Comparison of ENCODE assay signal across 24 cellular contexts in genomic region chr12:52139147-52139546, GRCh38. TPM values are rescaled to one million over a fixed set of nuclear protein-coding genes. Genes with fewer than 3 reads are reported as not detected.
"Had no signal": no experiment of that assay in that cellular context is flagged by ENCODE, and none has a peak within 500 bp of the region (broad histone marks: within the 10 kb centered on the region; RNA-seq: fewer than 3 reads in every experiment).

No MANE protein-coding gene starts in this region.

- H3K4me1 Mint-ChIP-seq: stimulated activated naive CD8-positive, alpha-beta T cell treated with anti-CD3 and anti-CD28 coated beads, Interleukin-15, amount 100 ng/mL, for 72 hours had no signal

- H3K27me3 ChIP-seq: gastrocnemius medialis, right atrium auricular region, upper lobe of left lung, vagina had no signal

- H3K36me3 ChIP-seq: gastrocnemius medialis, right atrium auricular region, upper lobe of left lung, vagina had no signal

- H3K4me1 ChIP-seq: gastrocnemius medialis, right atrium auricular region had no signal

- H3K4me3 Mint-ChIP-seq: activated naive CD8-positive, alpha-beta T cell; mesothelial cell of epicardium; naive B cell; neural crest cell; stimulated activated memory B cell treated with anti-CD40 and anti-IgM and Interleukin-4, amounts not matched to agents 10 μg/mL and 1 μg/mL and 100 μg/mL, for 72 hours; stimulated activated naive CD8-positive, alpha-beta T cell treated with anti-CD3 and anti-CD28 coated beads, Interleukin-15, amount 100 ng/mL, for 72 hours; T-helper 2 cell treated with Interferon-gamma antibody and Interleukin-4, amounts not matched to agents 5 μg/mL and 100 μg/mL, for 36 hours had no signal

- H3K4me2 ChIP-seq: smooth muscle cell had no signal

- H3K36me3 Mint-ChIP-seq: activated naive CD8-positive, alpha-beta T cell; mesothelial cell of epicardium; naive B cell; stimulated activated memory B cell treated with anti-CD40 and anti-IgM and Interleukin-4, amounts not matched to agents 10 μg/mL and 1 μg/mL and 100 μg/mL, for 72 hours had no signal

- FAIRE-seq: kidney had no signal

- H3K27ac Mint-ChIP-seq: activated naive CD8-positive, alpha-beta T cell; mesothelial cell of epicardium; stimulated activated memory B cell treated with anti-CD40 and anti-IgM and Interleukin-4, amounts not matched to agents 10 μg/mL and 1 μg/mL and 100 μg/mL, for 72 hours; stimulated activated naive CD8-positive, alpha-beta T cell treated with anti-CD3 and anti-CD28 coated beads, Interleukin-15, amount 100 ng/mL, for 72 hours; T-helper 2 cell treated with Interferon-gamma antibody and Interleukin-4, amounts not matched to agents 5 μg/mL and 100 μg/mL, for 36 hours had no signal

- H3K27ac ChIP-seq: coronary artery, dorsolateral prefrontal cortex, gastrocnemius medialis, right atrium auricular region, upper lobe of left lung, vagina had no signal

- H3K4me3 ChIP-seq: coronary artery, dorsolateral prefrontal cortex, gastrocnemius medialis, right atrium auricular region, smooth muscle cell, upper lobe of left lung, vagina had no signal

- H3K9me3 ChIP-seq: gastrocnemius medialis, right atrium auricular region, upper lobe of left lung, vagina had no signal

- H3K9me3 Mint-ChIP-seq: mesothelial cell of epicardium; naive B cell; neural crest cell; stimulated activated memory B cell treated with anti-CD40 and anti-IgM and Interleukin-4, amounts not matched to agents 10 μg/mL and 1 μg/mL and 100 μg/mL, for 72 hours; stimulated activated naive CD8-positive, alpha-beta T cell treated with anti-CD3 and anti-CD28 coated beads, Interleukin-15, amount 100 ng/mL, for 72 hours; T-helper 2 cell treated with Interferon-gamma antibody and Interleukin-4, amounts not matched to agents 5 μg/mL and 100 μg/mL, for 36 hours had no signal

- DNase-seq: activated CD8-positive, alpha-beta memory T cell treated with anti-CD3 and anti-CD28 coated beads for 24 hours; activated effector memory CD4-positive, alpha-beta T cell treated with Interleukin-2 at 50 U/mL for 16 hours; anterior cingulate cortex; cerebellar nuclear complex; effector memory CD4-positive, alpha-beta T cell; gastrocnemius medialis; hippocampal formation; kidney; naive B cell; substantia nigra had no signal

RNA-seq across cellular contexts. Expression of gene KRT80, which starts 52.7 kb away (rescaled TPM):
- total RNA-seq: neural crest cell had no signal

RNA-seq across cellular contexts. Expression of gene SMIM41, which starts 59.6 kb away (rescaled TPM):
- total RNA-seq: epithelial cell of proximal tubule, gastrocnemius medialis, neural crest cell, smooth muscle cell had no signal
- polyA plus RNA-seq: mammary epithelial cell, smooth muscle cell had no signal
